17 cellular contexts compared by ENCODE assay signal in genomic region chr5:133071983-133072531, GRCh38. TPM values are rescaled to one million over a fixed set of nuclear protein-coding genes. Genes with fewer than 3 reads are reported as not detected.
DNase-seq lines count a peak whose midpoint lies in the region; ATAC-seq and TF ChIP-seq lines count a peak whose summit lies in the region.
"Had no signal": no experiment of that assay in that cellular context is flagged by ENCODE, and none has a peak within 500 bp of the region (broad histone marks: within the 10 kb centered on the region; RNA-seq: fewer than 3 reads in every experiment).

No MANE protein-coding gene starts in this region.

- no peak for ATAC-seq in HG02938 (IDR thresholded peaks at IDR 0.05; ENCODE audit: unreplicated experiment)
- ATAC-seq: PC-3, upper lobe of right lung had no signal

- H3K4me1 ChIP-seq in PC-9 (replicated peaks; ENCODE audit: insufficient read depth) (no peaks in the 10 kb centered on the region), smooth muscle cell (ENCODE audit: low read depth) (no peaks in the 10 kb centered on the region)
- H3K4me1 ChIP-seq: upper lobe of right lung had no signal

- no peaks in the 10 kb centered on the region for H3K27me3 Mint-ChIP-seq in activated CD4-positive, alpha-beta memory T cell treated with anti-CD3 and anti-CD28 coated beads, Interleukin-2, amount 10 ng/mL, durations not matched to agents 7 days and 5 days
- H3K27me3 Mint-ChIP-seq in activated CD4-positive, alpha-beta memory T cell treated with anti-CD3 and anti-CD28 coated beads for 36 hours: no peaks in the 10 kb centered on the region

- 89% methylated on average over 5 of the region's 5 CpGs for WGBS in smooth muscle cell (ENCODE audit: low lambda C conversion rate)

- peaks cover 6% of the 10 kb centered on the region for H3K4me1 Mint-ChIP-seq in activated CD4-positive, alpha-beta memory T cell treated with anti-CD3 and anti-CD28 coated beads, Interleukin-2, amount 10 ng/mL, durations not matched to agents 7 days and 5 days
- H3K4me1 Mint-ChIP-seq in activated CD4-positive, alpha-beta memory T cell treated with anti-CD3 and anti-CD28 coated beads for 36 hours (ENCODE audit: low read depth): peaks cover 11% of the 10 kb centered on the region

- POLR2A ChIA-PET in activated CD4-positive, alpha-beta memory T cell treated with anti-CD3 and anti-CD28 coated beads, Interleukin-2, amount 10 ng/mL, durations not matched to agents 7 days and 5 days (lab: Charles Lee): interaction anchor here (1.7 kb wide), 1 partner anchor 21 kb away, joined by 6 read pairs; the partner anchor contains the start of gene HSPA4
- POLR2A ChIA-PET in activated CD4-positive, alpha-beta memory T cell treated with anti-CD3 and anti-CD28 coated beads for 36 hours (lab: Charles Lee): no interaction called here
- POLR2A ChIA-PET in PC-9 (lab: Charles Lee; ENCODE audit: unreplicated experiment): interaction anchor here (0.6 kb wide), 1 partner anchor 142 kb away, joined by 3 read pairs; no protein-coding TSS in a partner anchor

- H3K36me3 Mint-ChIP-seq in activated CD4-positive, alpha-beta memory T cell treated with anti-CD3 and anti-CD28 coated beads, Interleukin-2, amount 10 ng/mL, durations not matched to agents 7 days and 5 days (ENCODE audit: low read depth): peaks cover 78% of the 10 kb centered on the region
- peaks cover 59% of the 10 kb centered on the region for H3K36me3 Mint-ChIP-seq in activated CD4-positive, alpha-beta memory T cell treated with anti-CD3 and anti-CD28 coated beads for 36 hours

- TF ChIP-seq CTCF in PC-9 (conservative IDR thresholded peaks at IDR 0.05): no peak
- no peak for TF ChIP-seq CTCF in epithelial cell of esophagus (IDR thresholded peaks at IDR 0.05; ENCODE audit: insufficient read depth, low read depth, low read length, missing control alignments)
- TF ChIP-seq CTCF in smooth muscle cell (IDR thresholded peaks at IDR 0.05; ENCODE audit: borderline replicate concordance, insufficient read depth, poor library complexity, severe bottlenecking): no peak

- peak overlapping the region; percentile 22 for H3K27ac Mint-ChIP-seq in activated CD4-positive, alpha-beta memory T cell treated with anti-CD3 and anti-CD28 coated beads, Interleukin-2, amount 10 ng/mL, durations not matched to agents 7 days and 5 days
- H3K27ac Mint-ChIP-seq in activated CD4-positive, alpha-beta memory T cell treated with anti-CD3 and anti-CD28 coated beads for 36 hours: no peak overlapping the region

- H3K4me3 Mint-ChIP-seq in activated CD4-positive, alpha-beta memory T cell treated with anti-CD3 and anti-CD28 coated beads, Interleukin-2, amount 10 ng/mL, durations not matched to agents 7 days and 5 days: no peak overlapping the region
- H3K4me3 Mint-ChIP-seq in activated CD4-positive, alpha-beta memory T cell treated with anti-CD3 and anti-CD28 coated beads for 36 hours: no peak overlapping the region
- H3K4me3 Mint-ChIP-seq: immature natural killer cell had no signal

- H3K9me3 ChIP-seq in PC-9 (ENCODE audit: insufficient read depth, low read depth) (no peaks in the 10 kb centered on the region), smooth muscle cell (replicated peaks; ENCODE audit: low read depth) (no peaks in the 10 kb centered on the region)
- H3K9me3 ChIP-seq: upper lobe of right lung had no signal

- H3F3A ChIP-seq in PC-9 (ENCODE audit: insufficient read depth, low read depth) (peaks cover 48% of the 10 kb centered on the region), smooth muscle cell (ENCODE audit: low read depth) (no peaks in the 10 kb centered on the region)

- H3K4me2 ChIP-seq in PC-9: no peak overlapping the region
- no peak overlapping the region for H3K4me2 ChIP-seq in smooth muscle cell

- intact Hi-C loops in activated CD4-positive, alpha-beta memory T cell treated with anti-CD3 and anti-CD28 coated beads for 36 hours (cut with micrococcal nuclease): no loop called here
- intact Hi-C loops in PC-9 (cut with micrococcal nuclease; ENCODE audit: unreplicated experiment): no loop called here

- H4K20me1 ChIP-seq in PC-9 (ENCODE audit: insufficient read depth) (peaks cover 76% of the 10 kb centered on the region), smooth muscle cell (ENCODE audit: low read depth) (peaks cover 87% of the 10 kb centered on the region)

- CTCF ChIA-PET in activated CD4-positive, alpha-beta memory T cell treated with anti-CD3 and anti-CD28 coated beads, Interleukin-2, amount 10 ng/mL, durations not matched to agents 7 days and 5 days (lab: Charles Lee): interaction anchor here (0.7 kb wide), 1 partner anchor 955 kb away, joined by 4 read pairs; no protein-coding TSS in a partner anchor
- CTCF ChIA-PET in activated CD4-positive, alpha-beta memory T cell treated with anti-CD3 and anti-CD28 coated beads for 36 hours (lab: Charles Lee): no interaction called here
- CTCF ChIA-PET in PC-9 (lab: Charles Lee): no interaction called here

- no peaks in the 10 kb centered on the region for H3K9me2 ChIP-seq in PC-9 (ENCODE audit: insufficient read depth)

- H2AFZ ChIP-seq in PC-9 (no peak overlapping the region), smooth muscle cell (ENCODE audit: low read depth) (no peak overlapping the region)

- H3K36me3 ChIP-seq in PC-9 (ENCODE audit: low read depth): peaks cover 76% of the 10 kb centered on the region
- H3K36me3 ChIP-seq in smooth muscle cell (ENCODE audit: low read depth): peaks cover 27% of the 10 kb centered on the region

- H3K27ac ChIP-seq in PC-9 (peak overlapping the region; percentile 48), smooth muscle cell (ENCODE audit: low read depth) (peak overlapping the region; percentile 18)
- H3K27ac ChIP-seq: upper lobe of right lung had no signal

- no peaks in the 10 kb centered on the region for H3K27me3 ChIP-seq in PC-9 (ENCODE audit: insufficient read depth, low read depth)
- no peaks in the 10 kb centered on the region for H3K27me3 ChIP-seq in smooth muscle cell (ENCODE audit: low read depth)
- H3K27me3 ChIP-seq: upper lobe of right lung had no signal

- no peaks in the 10 kb centered on the region for H3K9me3 Mint-ChIP-seq in activated CD4-positive, alpha-beta memory T cell treated with anti-CD3 and anti-CD28 coated beads, Interleukin-2, amount 10 ng/mL, durations not matched to agents 7 days and 5 days
- no peaks in the 10 kb centered on the region for H3K9me3 Mint-ChIP-seq in activated CD4-positive, alpha-beta memory T cell treated with anti-CD3 and anti-CD28 coated beads for 36 hours
- H3K9me3 Mint-ChIP-seq: immature natural killer cell had no signal

- H3K4me3 ChIP-seq in PC-9: no peak overlapping the region
- H3K4me3 ChIP-seq in epithelial cell of esophagus (ENCODE audit: low read length): no peak overlapping the region
- H3K4me3 ChIP-seq in smooth muscle cell: no peak overlapping the region
- H3K4me3 ChIP-seq: upper lobe of right lung had no signal

- no peak overlapping the region for H3K9ac ChIP-seq in smooth muscle cell (ENCODE audit: low read depth)

- no peak for DNase-seq in activated CD4-positive, alpha-beta memory T cell treated with anti-CD3 and anti-CD28 coated beads, Interleukin-2, amount 10 ng/mL, durations not matched to agents 7 days and 5 days
- DNase-seq in activated CD4-positive, alpha-beta memory T cell treated with anti-CD3 and anti-CD28 coated beads for 36 hours: no peak
- DNase-seq in PC-9: no peak
- DNase-seq in epithelial cell of esophagus (ENCODE audit: low read depth): peak; percentile 27
- DNase-seq in smooth muscle cell (lab: John Stamatoyannopoulos, UW; ENCODE audit: unreplicated experiment): no peak
- DNase-seq in HCEC 1CT: no peak
- no peak for DNase-seq in hippocampal formation (lab: John Stamatoyannopoulos, UW)
- DNase-seq: activated naive CD4-positive, alpha-beta T cell; immature natural killer cell; KG1; NCI-H2029 treated with DMSO at 0.1 percent for 48 hours; PC-3; SIG-M5; stimulated activated CD4-positive, alpha-beta T cell treated with anti-CD3 and anti-CD28 coated beads, Interleukin-4, amount 100 ng/mL, for 24 hours; T-helper 1 cell; upper lobe of right lung had no signal

- no TSS peak for BruUV-seq in PC-9 (replicated peaks; lab: Mats Ljungman, UMichigan)

- H3K79me2 ChIP-seq in PC-9 (ENCODE audit: low read depth): peaks cover 80% of the 10 kb centered on the region
- peaks cover 75% of the 10 kb centered on the region for H3K79me2 ChIP-seq in smooth muscle cell (ENCODE audit: low read depth)

RNA-seq across cellular contexts. Expression of gene HSPA4, which starts 20.2 kb away (rescaled TPM):
- 10 to 100 TPM; 88.2 to 94.6 TPM for total RNA-seq in activated CD4-positive, alpha-beta memory T cell treated with anti-CD3 and anti-CD28 coated beads, Interleukin-2, amount 10 ng/mL, durations not matched to agents 7 days and 5 days
- total RNA-seq in activated CD4-positive, alpha-beta memory T cell treated with anti-CD3 and anti-CD28 coated beads for 36 hours: 100 to 1,000 TPM; 221 to 236 TPM
- 105 and 140 TPM in 2 replicates for total RNA-seq in PC-9 (2021)
- 90.3 and 115 TPM in 2 replicates for total RNA-seq in smooth muscle cell
- 65.1 and 73.2 TPM in 2 replicates for polyA plus RNA-seq in smooth muscle cell

RNA-seq across cellular contexts. Expression of gene ZCCHC10, which starts 45.7 kb away (rescaled TPM):
- 10 to 100 TPM; 27.9 to 28.0 TPM for total RNA-seq in activated CD4-positive, alpha-beta memory T cell treated with anti-CD3 and anti-CD28 coated beads, Interleukin-2, amount 10 ng/mL, durations not matched to agents 7 days and 5 days
- total RNA-seq in activated CD4-positive, alpha-beta memory T cell treated with anti-CD3 and anti-CD28 coated beads for 36 hours: 10 to 100 TPM; 22.6 to 25.5 TPM
- total RNA-seq in PC-9 (2021) (8.3 and 14.9 TPM in 2 replicates), smooth muscle cell (33.0 and 33.4 TPM in 2 replicates)
- 28.4 and 41.0 TPM in 2 replicates for polyA plus RNA-seq in smooth muscle cell
